18 cellular contexts compared by ENCODE assay signal in genomic region chr19:47694466-47695273, GRCh38. TPM values are rescaled to one million over a fixed set of nuclear protein-coding genes. Genes with fewer than 3 reads are reported as not detected.
A peak's percentile ranks its signal among the peaks of the same experiment; 100 is the strongest.
DNase-seq lines count a peak whose midpoint lies in the region; ATAC-seq and TF ChIP-seq lines count a peak whose summit lies in the region.
"Had no signal": no experiment of that assay in that cellular context is flagged by ENCODE, and none has a peak within 500 bp of the region (broad histone marks: within the 10 kb centered on the region; RNA-seq: fewer than 3 reads in every experiment).

No MANE protein-coding gene starts in this region.

- H3K27ac Mint-ChIP-seq in stimulated activated naive CD8-positive, alpha-beta T cell treated with anti-CD3 and anti-CD28 coated beads, Interleukin-15, amount 100 ng/mL, for 72 hours, result no peak overlapping the region
- H3K27ac Mint-ChIP-seq: CD4-positive, alpha-beta T cell; HFFc6 had no signal

- H3K4ac ChIP-seq in neuronal stem cell (ENCODE audit: low read length), result no peak overlapping the region

- no peak overlapping the region for H4K8ac ChIP-seq in neuronal stem cell (ENCODE audit: low read depth, low read length)

- no peak for DNase-seq in stimulated activated naive CD8-positive, alpha-beta T cell treated with anti-CD3 and anti-CD28 coated beads, Interleukin-15, amount 100 ng/mL, for 72 hours
- no peak for DNase-seq in stimulated activated naive CD8-positive, alpha-beta T cell treated with anti-CD3 and anti-CD28 coated beads, Interleukin-15, Interleukin-2, amounts not matched to agents 100 U/mL and 50 U/mL, for 24 hours
- DNase-seq in iPS-NIHi11 (ENCODE audit: low spot score) (peak; percentile 23), NCI-H82 treated with DMSO at 0.1 percent for 48 hours (lab: John Stamatoyannopoulos, UW; ENCODE audit: unreplicated experiment) (no peak), activated T-cell treated with anti-CD3 and anti-CD28 coated beads for 4 hours (no peak), neuronal stem cell (ENCODE audit: low spot score) (no peak)
- DNase-seq: ACHN; BE2C; C1 segment of cervical spinal cord; CD4-positive, alpha-beta T cell; DMS153; DMS79; GDM1; HFFc6; IMR-90 had no signal

- no peak overlapping the region for H4K91ac ChIP-seq in neuronal stem cell (ENCODE audit: low read depth, low read length, poor library complexity)

- no peaks in the 10 kb centered on the region for H3K9me3 Mint-ChIP-seq in stimulated activated naive CD8-positive, alpha-beta T cell treated with anti-CD3 and anti-CD28 coated beads, Interleukin-15, amount 100 ng/mL, for 72 hours
- H3K9me3 Mint-ChIP-seq: CD4-positive, alpha-beta T cell; GM23338; HFFc6 had no signal

- peaks cover 16 to 56% of the 10 kb centered on the region in 2 donors for H3K36me3 ChIP-seq in neuronal stem cell (replicated peaks in 1 of 2; ENCODE audit: control insufficient read depth in 2 of 2, insufficient read depth in 2 of 2, low read length in 2 of 2)

- no peaks in the 10 kb centered on the region for H3K27me3 ChIP-seq in neuronal stem cell (ENCODE audit: control insufficient read depth in 3 of 3, insufficient read depth in 3 of 3, low read depth in 1 of 3, low read length in 3 of 3)
- H3K27me3 ChIP-seq: BE2C had no signal

- no peak for TF ChIP-seq CTCF in VCaP (conservative IDR thresholded peaks at IDR 0.05)

- H2BK12ac ChIP-seq in neuronal stem cell (ENCODE audit: low read length), result no peak overlapping the region

- no peak overlapping the region for H3K4me3 ChIP-seq in neuronal stem cell (ENCODE audit: low read length in 2 of 2)
- H3K4me3 ChIP-seq: GM23338 had no signal

- no peak overlapping the region for H2AK5ac ChIP-seq in neuronal stem cell (ENCODE audit: low read depth, low read length)

- H2BK120ac ChIP-seq in neuronal stem cell (ENCODE audit: low read depth, low read length), result no peak overlapping the region

- no peak overlapping the region for H3K9ac ChIP-seq in neuronal stem cell (ENCODE audit: low read depth, low read length, poor library complexity)

- H3K23ac ChIP-seq in neuronal stem cell (ENCODE audit: low read depth, low read length, poor library complexity), result no peak overlapping the region

- no peak overlapping the region for H2AFZ ChIP-seq in neuronal stem cell (ENCODE audit: low read length)
- H2AFZ ChIP-seq: GM23338 had no signal

- no peak overlapping the region for H3K18ac ChIP-seq in neuronal stem cell (ENCODE audit: low read length)

- H3K4me1 ChIP-seq in neuronal stem cell (ENCODE audit: control insufficient read depth in 2 of 2, insufficient read depth in 1 of 2, low read depth in 1 of 2, low read length in 2 of 2), result peaks cover 0 to 2% of the 10 kb centered on the region in 2 donors
- H3K4me1 ChIP-seq: BE2C had no signal

- H2BK15ac ChIP-seq in neuronal stem cell (ENCODE audit: low read length), result no peak overlapping the region

- no peak overlapping the region for H3K4me3 Mint-ChIP-seq in stimulated activated naive CD8-positive, alpha-beta T cell treated with anti-CD3 and anti-CD28 coated beads, Interleukin-15, amount 100 ng/mL, for 72 hours
- H3K4me3 Mint-ChIP-seq: CD4-positive, alpha-beta T cell; GM23338; HFFc6 had no signal

- peaks cover 8% of the 10 kb centered on the region for H3K4me1 Mint-ChIP-seq in stimulated activated naive CD8-positive, alpha-beta T cell treated with anti-CD3 and anti-CD28 coated beads, Interleukin-15, amount 100 ng/mL, for 72 hours

- peaks cover 11% of the 10 kb centered on the region for H3K79me1 ChIP-seq in neuronal stem cell (ENCODE audit: low read depth, low read length)

- no peak overlapping the region for H3K14ac ChIP-seq in neuronal stem cell (ENCODE audit: low read length)

- H3K4me2 ChIP-seq in neuronal stem cell (ENCODE audit: insufficient read depth, low read length, poor library complexity, severe bottlenecking), result no peak overlapping the region
- H3K4me2 ChIP-seq: GM23338 had no signal

- H3K27me3 Mint-ChIP-seq in stimulated activated naive CD8-positive, alpha-beta T cell treated with anti-CD3 and anti-CD28 coated beads, Interleukin-15, amount 100 ng/mL, for 72 hours, result no peaks in the 10 kb centered on the region
- H3K27me3 Mint-ChIP-seq: CD4-positive, alpha-beta T cell had no signal

- ATAC-seq in stimulated activated naive CD8-positive, alpha-beta T cell treated with anti-CD3 and anti-CD28 coated beads, Interleukin-15, amount 100 ng/mL, for 72 hours, result peak; percentile 21
- ATAC-seq in stimulated activated naive CD8-positive, alpha-beta T cell treated with anti-CD3 and anti-CD28 coated beads, Interleukin-15, Interleukin-2, amounts not matched to agents 100 U/mL and 50 U/mL, for 24 hours, result no peak
- ATAC-seq: GM23338, HCT116 had no signal

- H3K27ac ChIP-seq in VCaP, result peak overlapping the region; percentile 9; the same call in 1 of the 2 replicates
- H3K27ac ChIP-seq in neuronal stem cell (replicated peaks; ENCODE audit: low read length), result no peak overlapping the region

- no CpG with 5 or more reads among the region's 28 CpGs for WGBS in neuronal stem cell (ENCODE audit: extremely low coverage in 2 of 2, insufficient read length in 2 of 2, insufficient replicate concordance in 1 of 2), 2 donors

- no peak overlapping the region for H2BK5ac ChIP-seq in neuronal stem cell (ENCODE audit: low read length)

- H3K9me3 ChIP-seq in neuronal stem cell (replicated peaks in 1 of 2; ENCODE audit: control insufficient read depth in 2 of 2, insufficient read depth in 1 of 2, low read depth in 1 of 2, low read length in 2 of 2), result peaks cover 0 to 3% of the 10 kb centered on the region in 2 donors
- H3K9me3 ChIP-seq: BE2C had no signal

RNA-seq across cellular contexts. Expression of gene EHD2, which starts 18.6 kb away (rescaled TPM):
- polyA plus RNA-seq in neuronal stem cell (2013, experiment 1 of 2), result 2.5 TPM
- polyA plus RNA-seq in neuronal stem cell (2013, experiment 2 of 2), result 2.3 TPM

RNA-seq across cellular contexts. Expression of gene NOP53, which starts 50.7 kb away (rescaled TPM):
- 401 TPM for polyA plus RNA-seq in neuronal stem cell (2013, experiment 1 of 2)
- polyA plus RNA-seq in neuronal stem cell (2013, experiment 2 of 2), result 405 TPM
